Comparison of ENCODE assay signal across 6 cellular contexts in the genomic region with DNA sequence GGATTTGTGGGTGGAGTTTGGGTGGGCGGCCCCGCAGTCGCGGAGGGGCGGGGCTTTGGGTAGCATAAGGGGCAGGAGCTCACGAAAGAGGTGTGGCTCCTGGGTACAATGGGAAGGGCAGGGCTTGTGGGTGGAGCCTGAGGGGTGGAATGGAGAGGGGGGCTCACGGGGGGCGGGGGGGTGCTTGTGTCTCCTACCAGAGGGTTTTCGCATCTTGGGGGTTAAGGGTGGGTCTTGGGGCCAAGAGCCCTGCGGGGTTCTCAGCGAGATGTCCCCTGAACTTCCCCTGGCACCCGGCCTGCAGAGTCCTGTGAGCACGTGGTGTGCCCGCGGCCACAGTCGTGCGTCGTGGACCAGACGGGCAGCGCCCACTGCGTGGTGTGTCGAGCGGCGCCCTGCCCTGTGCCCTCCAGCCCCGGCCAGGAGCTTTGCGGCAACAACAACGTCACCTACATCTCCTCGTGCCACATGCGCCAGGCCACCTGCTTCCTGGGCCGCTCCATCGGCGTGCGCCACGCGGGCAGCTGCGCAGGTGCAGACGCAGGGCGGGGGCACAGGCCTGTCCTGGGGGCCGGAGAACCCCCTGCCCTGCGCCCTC. TPM values are rescaled to one million over a fixed set of nuclear protein-coding genes. Genes with fewer than 3 reads are reported as not detected.
A peak's percentile ranks its signal among the peaks of the same experiment; 100 is the strongest.
DNase-seq lines count a peak whose midpoint lies in the region; ATAC-seq and TF ChIP-seq lines count a peak whose summit lies in the region.

No MANE protein-coding gene starts in this region.

- H3K14ac ChIP-seq in neuronal stem cell (ENCODE audit: low read length), result peak overlapping the region; percentile 97

- TF ChIP-seq CTCF in breast epithelium (IDR thresholded peaks at IDR 0.05), result no peak

- H3K4ac ChIP-seq in neuronal stem cell (ENCODE audit: low read length), result peak overlapping the region; percentile 98

- H2BK15ac ChIP-seq in neuronal stem cell (ENCODE audit: low read length), result peak overlapping the region; percentile 100

- no CpG with 5 or more reads among the region's 40 CpGs for WGBS in neuronal stem cell (ENCODE audit: extremely low coverage in 2 of 2, insufficient read length in 2 of 2, insufficient replicate concordance in 1 of 2), 2 donors

- peak overlapping the region; percentile 70 for H3K9ac ChIP-seq in neuronal stem cell (ENCODE audit: low read depth, low read length, poor library complexity)

- no peak for TF ChIP-seq POLR2A in breast epithelium (IDR thresholded peaks at IDR 0.05)

- intact Hi-C loops in breast epithelium (cut with DNase I; ENCODE audit: low total_unique reads), result no loop called here

- peak overlapping the region; percentile 96 for H4K91ac ChIP-seq in neuronal stem cell (ENCODE audit: low read depth, low read length, poor library complexity)

- H3K27me3 ChIP-seq in breast epithelium (no peaks in the 10 kb centered on the region), neuronal stem cell (ENCODE audit: control insufficient read depth in 3 of 3, insufficient read depth in 3 of 3, low read depth in 1 of 3, low read length in 3 of 3) (peaks cover 0 to 8% (median 5%) of the 10 kb centered on the region in 3 experiments)

- H3K9me3 ChIP-seq in breast epithelium, result no peaks in the 10 kb centered on the region
- H3K9me3 ChIP-seq in neuronal stem cell (replicated peaks in 1 of 2; ENCODE audit: control insufficient read depth in 2 of 2, insufficient read depth in 1 of 2, low read depth in 1 of 2, low read length in 2 of 2), result no peaks in the 10 kb centered on the region

- peak overlapping the region; percentile 44 to 99 (median 72) for H3K4me3 ChIP-seq in breast epithelium
- peak overlapping the region in 1 of 2 donors; percentile 60 for H3K4me3 ChIP-seq in neuronal stem cell (ENCODE audit: low read length in 2 of 2)

- H3K27ac ChIP-seq in breast epithelium, result peak overlapping the region; percentile 90 to 98
- peak overlapping the region; percentile 59 for H3K27ac ChIP-seq in neuronal stem cell (replicated peaks; ENCODE audit: low read length)

- ATAC-seq in HG03159 (IDR thresholded peaks at IDR 0.05; ENCODE audit: unreplicated experiment), result no peak

- H3K4me1 ChIP-seq in breast epithelium, result peaks cover 9 to 15% of the 10 kb centered on the region in 2 donors
- H3K4me1 ChIP-seq in neuronal stem cell (ENCODE audit: control insufficient read depth in 2 of 2, insufficient read depth in 1 of 2, low read depth in 1 of 2, low read length in 2 of 2), result peaks cover 6 to 7% of the 10 kb centered on the region in 2 donors

- peak overlapping the region; percentile 99 for H4K8ac ChIP-seq in neuronal stem cell (ENCODE audit: low read depth, low read length)

- H2BK120ac ChIP-seq in neuronal stem cell (ENCODE audit: low read depth, low read length), result peak overlapping the region; percentile 97

- H3K4me2 ChIP-seq in neuronal stem cell (ENCODE audit: insufficient read depth, low read length, poor library complexity, severe bottlenecking), result peak overlapping the region; percentile 86

- H3K23ac ChIP-seq in neuronal stem cell (ENCODE audit: low read depth, low read length, poor library complexity), result peak overlapping the region; percentile 93

- peak overlapping the region; percentile 100 for H2AK5ac ChIP-seq in neuronal stem cell (ENCODE audit: low read depth, low read length)

- H3K18ac ChIP-seq in neuronal stem cell (ENCODE audit: low read length), result peak overlapping the region; percentile 96

- H2BK5ac ChIP-seq in neuronal stem cell (ENCODE audit: low read length), result peak overlapping the region; percentile 87

- H3K36me3 ChIP-seq in breast epithelium, result no peaks in the 10 kb centered on the region
- H3K36me3 ChIP-seq in neuronal stem cell (replicated peaks in 1 of 2; ENCODE audit: control insufficient read depth in 2 of 2, insufficient read depth in 2 of 2, low read length in 2 of 2), result no peaks in the 10 kb centered on the region

- peak overlapping the region; percentile 98 for H2AFZ ChIP-seq in neuronal stem cell (ENCODE audit: low read length)

- peak overlapping the region; percentile 95 for H2BK12ac ChIP-seq in neuronal stem cell (ENCODE audit: low read length)

- H3K79me1 ChIP-seq in neuronal stem cell (ENCODE audit: low read depth, low read length), result peaks cover 6% of the 10 kb centered on the region

- DNase-seq in stimulated activated naive CD4-positive, alpha-beta T cell (lab: John Stamatoyannopoulos, UW), result peak in 5 of 6 experiments; percentile 24 to 63 (median 53)
- no peak for DNase-seq in stimulated activated naive CD4-positive, alpha-beta T cell treated with Interleukin-2 at 50 U/mL for 16 hours (lab: John Stamatoyannopoulos, UW)
- DNase-seq in breast epithelium (ENCODE audit: low spot score in 2 of 2) (peak in 1 of 2 donors; percentile 53), neuronal stem cell (ENCODE audit: low spot score) (no peak), NCI-H1105 treated with DMSO at 0.1 percent for 48 hours (lab: John Stamatoyannopoulos, UW) (no peak)

RNA-seq across cellular contexts. Expression of a gene that starts 4.9 kb away (rescaled TPM):
- 100 to 1,000 TPM in 2 of 3 donors, 10 to 100 TPM in 1; 37.8 to 198 (median 111) TPM for total RNA-seq in breast epithelium
- polyA plus RNA-seq in neuronal stem cell (2013, experiment 1 of 2), result 6.2 TPM
- 6.2 TPM for polyA plus RNA-seq in neuronal stem cell (2013, experiment 2 of 2)

RNA-seq across cellular contexts. Expression of a gene that starts 14.1 kb away (rescaled TPM):
- not detected for total RNA-seq in breast epithelium
- 0.03 TPM for polyA plus RNA-seq in neuronal stem cell (2013, experiment 1 of 2)
- polyA plus RNA-seq in neuronal stem cell (2013, experiment 2 of 2), result 0.06 TPM

RNA-seq across cellular contexts. Expression of a gene that starts 18.1 kb away (rescaled TPM):
- 10 to 100 TPM; 41.1 to 46.5 (median 46.2) TPM for total RNA-seq in breast epithelium
- 59.4 TPM for polyA plus RNA-seq in neuronal stem cell (2013, experiment 1 of 2)
- 57.6 TPM for polyA plus RNA-seq in neuronal stem cell (2013, experiment 2 of 2)

RNA-seq across cellular contexts. Expression of a gene that starts 27.6 kb away (rescaled TPM):
- total RNA-seq in breast epithelium, result 10 to 100 TPM; 16.1 to 61.0 (median 35.1) TPM
- polyA plus RNA-seq in neuronal stem cell (2013, experiment 1 of 2), result 66.5 TPM
- 68.9 TPM for polyA plus RNA-seq in neuronal stem cell (2013, experiment 2 of 2)

RNA-seq across cellular contexts. Expression of a gene that starts 41.4 kb away (rescaled TPM):
- under 1 TPM in 2 of 3 donors, not detected in 1; 0.33 to 0.48 TPM for total RNA-seq in breast epithelium
- polyA plus RNA-seq in neuronal stem cell (2013, experiment 1 of 2), result 0.78 TPM
- 0.66 TPM for polyA plus RNA-seq in neuronal stem cell (2013, experiment 2 of 2)

Comparison
In these comparisons a context has a peak if more than half of its experiments do, and no peak if none do; other contexts are left out.
1. DNase-seq: peak in stimulated activated naive CD4-positive, alpha-beta T cell (5 of 6); none in stimulated activated naive CD4-positive, alpha-beta T cell treated with Interleukin-2 at 50 U/mL for 16 hours (single experiment), neuronal stem cell (single experiment) and NCI-H1105 treated with DMSO at 0.1 percent for 48 hours (single experiment).